Comparison of ENCODE assay signal across 1 cellular context in the genomic region with DNA sequence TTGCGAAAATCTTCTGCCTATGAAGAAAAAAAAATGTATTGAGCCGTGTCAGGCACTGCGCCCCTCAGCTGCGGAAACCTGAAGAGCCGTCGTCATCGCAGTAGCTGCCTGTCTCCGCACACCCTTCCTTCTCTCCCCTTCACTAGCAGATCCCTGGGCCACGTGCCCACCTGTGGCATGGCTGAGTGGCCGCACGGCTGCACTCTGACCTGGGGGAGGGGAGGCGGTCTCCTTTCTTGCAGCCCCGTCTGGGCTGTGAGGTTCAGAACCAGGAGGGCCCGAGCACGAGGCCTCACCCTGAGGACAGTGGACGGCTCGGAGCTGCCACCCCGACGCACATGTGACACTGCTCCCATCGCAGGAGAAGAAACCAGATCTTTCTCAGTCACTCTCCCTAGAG.
TF ChIP-seq lines count a peak whose summit lies in the region.

No MANE protein-coding gene starts in this region.

TF ChIP-seq in HepG2, 621 proteins besides CTCF, POLR2A, EP300 and RAD21:
- no peak for TF ChIP-seq ZNF296 (CRISPR knock-in tag; conservative IDR thresholded peaks at IDR 0.05)
- TF ChIP-seq, protein P1, sequence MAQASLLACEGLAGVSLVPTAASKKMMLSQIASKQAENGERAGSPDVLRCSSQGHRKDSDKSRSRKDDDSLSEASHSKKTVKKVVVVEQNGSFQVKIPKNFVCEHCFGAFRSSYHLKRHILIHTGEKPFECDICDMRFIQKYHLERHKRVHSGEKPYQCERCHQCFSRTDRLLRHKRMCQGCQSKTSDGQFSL (CRISPR knock-in tag; IDR thresholded peaks at IDR 0.05): no peak
- no peak for TF ChIP-seq MYC (CRISPR knock-in tag; IDR thresholded peaks at IDR 0.05; ENCODE audit: borderline replicate concordance)
- TF ChIP-seq ZSCAN25 (CRISPR knock-in tag; IDR thresholded peaks at IDR 0.05): no peak
- TF ChIP-seq ZNF569 (CRISPR knock-in tag; IDR thresholded peaks at IDR 0.05; ENCODE audit: borderline replicate concordance): no peak
- no peak for TF ChIP-seq NAIF1 (CRISPR knock-in tag; IDR thresholded peaks at IDR 0.05; ENCODE audit: borderline replicate concordance)
- 0 out of 2 replicates have a peak, but pooled peaks have one; percentile 22 for TF ChIP-seq RBFOX2 (IDR thresholded peaks at IDR 0.05; ENCODE audit: low read depth, low read length)
- TF ChIP-seq CEBPG (CRISPR knock-in tag; IDR thresholded peaks at IDR 0.05): no peak
- TF ChIP-seq AGO2 (optimal IDR thresholded peaks at IDR 0.05; ENCODE audit: low read depth, low read length): peak; percentile 82
- no peak for TF ChIP-seq DR1 (CRISPR knock-in tag; IDR thresholded peaks at IDR 0.05)
- no peak for TF ChIP-seq FOXK2 (IDR thresholded peaks at IDR 0.05)
- no peak for TF ChIP-seq HDAC2 (CRISPR knock-in tag; IDR thresholded peaks at IDR 0.05)
- no peak for TF ChIP-seq ZNF761 (CRISPR knock-in tag; conservative IDR thresholded peaks at IDR 0.05)
- no peak for TF ChIP-seq RFX1 (IDR thresholded peaks at IDR 0.05)
